ENCODE assay signal across 12 cellular contexts in genomic region chr1:51875836-51876235, GRCh38. TPM values are rescaled to one million over a fixed set of nuclear protein-coding genes. Genes with fewer than 3 reads are reported as not detected.
DNase-seq lines count a peak whose midpoint lies in the region; ATAC-seq, FAIRE-seq and TF ChIP-seq lines count a peak whose summit lies in the region.
"Had no signal": no experiment of that assay in that cellular context is flagged by ENCODE, and none has a peak within 500 bp of the region (broad histone marks: within the 10 kb centered on the region; RNA-seq: fewer than 3 reads in every experiment).

No MANE protein-coding gene starts in this region.

- FAIRE-seq in astrocyte (lab: Jason Lieb, UNC) = no peak

- H3K27ac ChIP-seq in CD8-positive, alpha-beta memory T cell (ENCODE audit: low read depth, low read length) = peak overlapping the region; percentile 67
- H3K27ac ChIP-seq in HUES64 (ENCODE audit: low read depth, low read length) = no peak overlapping the region
- H3K27ac ChIP-seq in astrocyte (ENCODE audit: low read depth, low read length) = no peak overlapping the region
- H3K27ac ChIP-seq in neural cell (ENCODE audit: low read length) = no peak overlapping the region
- no peak overlapping the region for H3K27ac ChIP-seq in upper lobe of right lung
- H3K27ac ChIP-seq: body of pancreas, SJCRH30 had no signal

- peak overlapping the region in 6 of 7 donors; percentile 20 to 69 (median 56) for H3K4me3 Mint-ChIP-seq in CD8-positive, alpha-beta memory T cell
- H3K4me3 Mint-ChIP-seq in astrocyte (ENCODE audit: unreplicated experiment) = no peak overlapping the region

- H3K79me2 ChIP-seq in astrocyte (ENCODE audit: insufficient read depth, low read length) = peaks cover 75% of the 10 kb centered on the region
- H3K79me2 ChIP-seq in neural cell (replicated peaks; ENCODE audit: insufficient read depth, low read length) = peaks cover 36% of the 10 kb centered on the region

- H2AFZ ChIP-seq in astrocyte (ENCODE audit: low read depth, low read length) = no peak overlapping the region
- H2AFZ ChIP-seq in neural cell (ENCODE audit: low read depth, low read length) = no peak overlapping the region

- peaks cover 0 to 24% (median 2%) of the 10 kb centered on the region in 3 donors for H3K36me3 Mint-ChIP-seq in CD8-positive, alpha-beta memory T cell
- H3K36me3 Mint-ChIP-seq in astrocyte (ENCODE audit: low read depth, unreplicated experiment) = no peaks in the 10 kb centered on the region

- POLR2A ChIA-PET in CD8-positive, alpha-beta memory T cell (lab: Charles Lee) = interaction anchor here (0.6 kb wide), 1 partner anchor 1333 kb away, joined by 4 read pairs; no protein-coding TSS in a partner anchor

- H3K4me1 ChIP-seq in CD8-positive, alpha-beta memory T cell (ENCODE audit: insufficient read depth, low read length) = peaks cover 53% of the 10 kb centered on the region
- peaks cover 7% of the 10 kb centered on the region; the same call in 1 of the 2 replicates for H3K4me1 ChIP-seq in HUES64 (ENCODE audit: insufficient read depth, low read length)
- H3K4me1 ChIP-seq in astrocyte (ENCODE audit: insufficient read depth, low read length) = peaks cover 12% of the 10 kb centered on the region
- peaks cover 29% of the 10 kb centered on the region for H3K4me1 ChIP-seq in upper lobe of right lung
- H3K4me1 ChIP-seq: SJCRH30 had no signal

- DNase-seq in CD8-positive, alpha-beta memory T cell = no peak
- DNase-seq in astrocyte (ENCODE audit: low read depth) (no peak), DMS79 treated with DMSO at 0.1 percent for 48 hours (lab: John Stamatoyannopoulos, UW) (no peak), upper lobe of right lung (no peak), glomerular visceral epithelial cell (ENCODE audit: extremely low spot score) (no peak)
- DNase-seq: activated CD8-positive, alpha-beta memory T cell treated with anti-CD3 and anti-CD28 coated beads for 24 hours; body of pancreas; NCI-H1048; NCI-H446 treated with DMSO at 0.1 percent for 48 hours; SJCRH30 had no signal

- peak overlapping the region in 4 of 8 donors; percentile 25 to 57 (median 40) for H3K27ac Mint-ChIP-seq in CD8-positive, alpha-beta memory T cell
- peak overlapping the region; percentile 59 for H3K27ac Mint-ChIP-seq in astrocyte (ENCODE audit: unreplicated experiment)

- H3K9ac ChIP-seq in HUES64 (ENCODE audit: low read depth, low read length) (no peak overlapping the region), astrocyte (ENCODE audit: low read length) (no peak overlapping the region), neural cell (ENCODE audit: low read length) (no peak overlapping the region)

- H3K4me1 Mint-ChIP-seq in CD8-positive, alpha-beta memory T cell = peaks cover 15 to 39% (median 25%) of the 10 kb centered on the region in 3 donors
- peaks cover 12% of the 10 kb centered on the region for H3K4me1 Mint-ChIP-seq in astrocyte (ENCODE audit: low read depth, unreplicated experiment)

- intact Hi-C loops in upper lobe of right lung (cut with DNase I) = no loop called here

- CTCF ChIA-PET in CD8-positive, alpha-beta memory T cell (lab: Charles Lee) = interaction anchor here (1.2 kb wide), 1 partner anchor 21 kb away, joined by 4 read pairs; no protein-coding TSS in a partner anchor

- H3K27me3 Mint-ChIP-seq in CD8-positive, alpha-beta memory T cell = peaks cover 5% of the 10 kb centered on the region in 2 donors
- H3K27me3 Mint-ChIP-seq in astrocyte (ENCODE audit: low read depth, unreplicated experiment) = no peaks in the 10 kb centered on the region

- H3F3A ChIP-seq in neural cell (ENCODE audit: insufficient read depth, low read length, poor library complexity, severe bottlenecking) = peaks cover 12% of the 10 kb centered on the region

- no peak for TF ChIP-seq EP300 in neural cell (conservative IDR thresholded peaks at IDR 0.05; ENCODE audit: poor library complexity, severe bottlenecking)

- peak overlapping the region; percentile 92 for H3K4me2 ChIP-seq in astrocyte (ENCODE audit: low read length)
- H3K4me2 ChIP-seq in neural cell (ENCODE audit: low read length) = peak overlapping the region; percentile 59

- H4K20me1 ChIP-seq in astrocyte (ENCODE audit: insufficient read depth, low read length) (peaks cover 35% of the 10 kb centered on the region), neural cell (ENCODE audit: insufficient read depth) (no peaks in the 10 kb centered on the region)

- no peak for TF ChIP-seq RAD21 in neural cell (conservative IDR thresholded peaks at IDR 0.05)

- no peak overlapping the region for H3K4me3 ChIP-seq in CD8-positive, alpha-beta memory T cell (ENCODE audit: low read length)
- H3K4me3 ChIP-seq in HUES64 (ENCODE audit: low read length) (peak overlapping the region; percentile 22; the same call in 1 of the 2 replicates), astrocyte (ENCODE audit: insufficient read depth, low read depth, low read length) (no peak overlapping the region), neural cell (ENCODE audit: low read length) (peak overlapping the region; percentile 79), upper lobe of right lung (no peak overlapping the region)
- H3K4me3 ChIP-seq: body of pancreas, SJCRH30 had no signal

- no peak for ATAC-seq in upper lobe of right lung
- ATAC-seq: body of pancreas had no signal

- H3K9me3 Mint-ChIP-seq in CD8-positive, alpha-beta memory T cell = no peaks in the 10 kb centered on the region
- H3K9me3 Mint-ChIP-seq in astrocyte (ENCODE audit: unreplicated experiment) = no peaks in the 10 kb centered on the region

- H3K27me3 ChIP-seq in CD8-positive, alpha-beta memory T cell (ENCODE audit: insufficient read depth, low read length, poor library complexity, severe bottlenecking) = no peaks in the 10 kb centered on the region
- H3K27me3 ChIP-seq in HUES64 (ENCODE audit: insufficient read depth, low read length) (peaks cover under 1% of the 10 kb centered on the region; the same call in 1 of the 2 replicates), astrocyte (ENCODE audit: insufficient read depth, low read length) (no peaks in the 10 kb centered on the region), neural cell (ENCODE audit: insufficient read depth, low read depth, low read length) (no peaks in the 10 kb centered on the region), upper lobe of right lung (no peaks in the 10 kb centered on the region)
- H3K27me3 ChIP-seq: body of pancreas, SJCRH30 had no signal

- no peak for TF ChIP-seq CTCF in astrocyte (IDR thresholded peaks at IDR 0.05; ENCODE audit: insufficient read depth, low read depth, low read length)
- no peak for TF ChIP-seq CTCF in neural cell (IDR thresholded peaks at IDR 0.05; ENCODE audit: poor library complexity, severe bottlenecking)
- TF ChIP-seq CTCF in upper lobe of right lung (IDR thresholded peaks at IDR 0.05) = no peak

- H3K9me3 ChIP-seq in CD8-positive, alpha-beta memory T cell (ENCODE audit: low read length) = no peaks in the 10 kb centered on the region
- H3K9me3 ChIP-seq in HUES64 (ENCODE audit: insufficient read depth, low read depth, low read length) = no peaks in the 10 kb centered on the region
- H3K9me3 ChIP-seq in astrocyte (ENCODE audit: insufficient read depth, low read depth, low read length) = no peaks in the 10 kb centered on the region
- H3K9me3 ChIP-seq in neural cell (ENCODE audit: low read length) = no peaks in the 10 kb centered on the region
- no peaks in the 10 kb centered on the region for H3K9me3 ChIP-seq in upper lobe of right lung
- H3K9me3 ChIP-seq: body of pancreas, SJCRH30 had no signal

- no peaks in the 10 kb centered on the region for H3K36me3 ChIP-seq in CD8-positive, alpha-beta memory T cell (ENCODE audit: insufficient read depth, low read length)
- H3K36me3 ChIP-seq in HUES64 (ENCODE audit: insufficient read depth, low read length) = peaks cover 11% of the 10 kb centered on the region
- no peaks in the 10 kb centered on the region for H3K36me3 ChIP-seq in astrocyte (ENCODE audit: insufficient read depth, low read length)
- no peaks in the 10 kb centered on the region for H3K36me3 ChIP-seq in neural cell (ENCODE audit: insufficient read depth, low read length)
- H3K36me3 ChIP-seq in upper lobe of right lung = no peaks in the 10 kb centered on the region

- no peaks in the 10 kb centered on the region for H3K9me2 ChIP-seq in neural cell (ENCODE audit: insufficient read depth, low read length)

TF ChIP-seq in neural cell, 6 proteins besides CTCF, POLR2A, EP300 and RAD21:
- no peak for TF ChIP-seq EZH2 (IDR thresholded peaks at IDR 0.05; ENCODE audit: borderline replicate concordance, insufficient read depth, low read length, poor library complexity, severe bottlenecking)
- no peak for TF ChIP-seq TAF1 (IDR thresholded peaks at IDR 0.05; ENCODE audit: low read depth)
- TF ChIP-seq POLR2AphosphoS5 (IDR thresholded peaks at IDR 0.05) = no peak
- TF ChIP-seq REST (IDR thresholded peaks at IDR 0.05; ENCODE audit: borderline replicate concordance) = no peak
- no peak for TF ChIP-seq MXI1 (conservative IDR thresholded peaks at IDR 0.05; ENCODE audit: poor library complexity, severe bottlenecking)
- TF ChIP-seq SMC3 (conservative IDR thresholded peaks at IDR 0.05; ENCODE audit: poor library complexity) = no peak
TF ChIP-seq in neural cell: peak in this region for 0.

RNA-seq across cellular contexts. Expression of gene NRDC, which starts 2.7 kb away (rescaled TPM):
- total RNA-seq in CD8-positive, alpha-beta memory T cell = 100 to 1,000 TPM; 129 to 139 TPM
- polyA plus RNA-seq in CD8-positive, alpha-beta memory T cell = 83.0 TPM
- polyA plus RNA-seq in HUES64 (2013, experiment 1 of 2) = 123 TPM
- 130 TPM for polyA plus RNA-seq in HUES64 (2013, experiment 2 of 2)
- total RNA-seq in astrocyte (150 and 170 TPM in 2 replicates), upper lobe of right lung (118 TPM)
- 103 and 114 TPM in 2 replicates for polyA plus RNA-seq in neural cell
- polyA minus RNA-seq in neural cell = 102 and 119 TPM in 2 replicates

Comparison
In these comparisons a context has a peak if more than half of its experiments do, and no peak if none do; other contexts are left out.
1. H3K4me3 ChIP-seq: peak in HUES64 (single experiment) and neural cell (single experiment); none in CD8-positive, alpha-beta memory T cell (single experiment), astrocyte (single experiment) and upper lobe of right lung (single experiment).